Comparison of ENCODE assay signal across 21 cellular contexts in the genomic region with DNA sequence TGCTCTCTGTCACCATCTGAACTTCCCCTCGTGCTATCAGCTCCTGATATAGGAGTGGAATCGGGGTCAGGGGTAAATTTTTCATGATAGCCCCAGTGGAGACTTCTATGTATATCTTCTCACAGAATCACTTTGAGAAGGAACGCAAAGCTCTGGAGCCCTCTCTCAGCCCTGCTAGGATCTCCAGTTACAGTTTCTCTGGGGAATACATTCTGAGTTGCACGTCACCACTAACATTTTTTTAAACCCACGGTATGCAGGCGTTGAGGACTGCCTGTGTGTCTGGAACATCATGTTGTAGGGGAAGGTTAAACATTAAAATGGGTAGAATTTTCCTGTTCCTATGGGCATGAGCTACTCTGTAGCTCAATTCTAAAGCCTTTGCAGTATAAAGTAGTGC.
DNase-seq lines count a peak whose midpoint lies in the region; ATAC-seq and TF ChIP-seq lines count a peak whose summit lies in the region.
"Had no signal": no experiment of that assay in that cellular context is flagged by ENCODE, and none has a peak within 500 bp of the region (broad histone marks: within the 10 kb centered on the region; RNA-seq: fewer than 3 reads in every experiment).

No MANE protein-coding gene starts in this region.

- H3K27me3 ChIP-seq in heart right ventricle, result no peaks in the 10 kb centered on the region
- no peaks in the 10 kb centered on the region for H3K27me3 ChIP-seq in right cardiac atrium (ENCODE audit: control insufficient read depth, insufficient read depth)
- H3K27me3 ChIP-seq in SJCRH30, result no peaks in the 10 kb centered on the region
- H3K27me3 ChIP-seq: BE2C had no signal

- H3K9me3 ChIP-seq in heart right ventricle (peaks cover 0 to 3% (median 0%) of the 10 kb centered on the region in 11 donors), right cardiac atrium (ENCODE audit: control insufficient read depth, low read length) (no peaks in the 10 kb centered on the region), SJCRH30 (replicated peaks) (no peaks in the 10 kb centered on the region)
- H3K9me3 ChIP-seq: BE2C, SK-N-SH had no signal

- H3K4me1 ChIP-seq in heart right ventricle, result peaks cover 0 to 16% (median 5%) of the 10 kb centered on the region in 9 donors
- peaks cover 1% of the 10 kb centered on the region for H3K4me1 ChIP-seq in right cardiac atrium (ENCODE audit: control insufficient read depth, insufficient read depth, low read length)
- H3K4me1 ChIP-seq in SJCRH30, result no peaks in the 10 kb centered on the region

- ATAC-seq in heart right ventricle (peak in 5 of 8 donors; percentile 33 to 68 (median 61)), right cardiac atrium (no peak), left lobe of liver (peak; percentile 48), GM18858 (IDR thresholded peaks at IDR 0.05; ENCODE audit: unreplicated experiment) (no peak), GM19035 (IDR thresholded peaks at IDR 0.05; ENCODE audit: unreplicated experiment) (no peak)
- ATAC-seq: GM12878 had no signal

- DNase-seq in heart right ventricle (no peak), right cardiac atrium (no peak), SJCRH30 (peak; percentile 4 to 19), left lobe of liver (ENCODE audit: low spot score) (no peak), substantia nigra (lab: John Stamatoyannopoulos, UW) (no peak)
- DNase-seq: BE2C; CD4-positive, CD25-positive, alpha-beta regulatory T cell; COR-L47; DMS 273 treated with DMSO at 0.1 percent for 48 hours; DMS79 treated with DMSO at 0.1 percent for 48 hours; KBM-7; NCI-H1092; NCI-H1436; NCI-H1930; NCI-H446; NCI-H526; SHP77 treated with DMSO at 0.1 percent for 48 hours; SK-N-SH had no signal

- TF ChIP-seq CTCF in heart right ventricle (IDR thresholded peaks at IDR 0.05), result no peak

- H3K27ac ChIP-seq in heart right ventricle (no peak overlapping the region), right cardiac atrium (ENCODE audit: low read length) (no peak overlapping the region), SJCRH30 (no peak overlapping the region), substantia nigra (ENCODE audit: low read depth, low read length, poor library complexity, severe bottlenecking) (no peak overlapping the region)

- H3K36me3 ChIP-seq in heart right ventricle, result no peaks in the 10 kb centered on the region
- H3K36me3 ChIP-seq in SJCRH30, result no peaks in the 10 kb centered on the region
- H3K36me3 ChIP-seq: BE2C had no signal

- H3K4me3 ChIP-seq in heart right ventricle, result no peak overlapping the region
- H3K4me3 ChIP-seq in right cardiac atrium (ENCODE audit: low read length), result no peak overlapping the region
- H3K4me3 ChIP-seq in SJCRH30, result no peak overlapping the region
- H3K4me3 ChIP-seq: GM12878 had no signal

- 15 to 23% methylated on average over 6 of the region's 6 CpGs for WGBS in heart right ventricle, 2 donors
- WGBS in right cardiac atrium, result 15% methylated on average over 6 of the region's 6 CpGs

- intact Hi-C loops in heart right ventricle (cut with DNase I), result no loop called here
- intact Hi-C loops in right cardiac atrium (cut with DNase I), result no loop called here

Comparison
In these comparisons a context has a peak if more than half of its experiments do, and no peak if none do; other contexts are left out.
1. ATAC-seq: peak in heart right ventricle (5 of 8) and left lobe of liver (single experiment); none in right cardiac atrium (0 of 2), GM18858 (single experiment) and GM19035 (single experiment).
2. DNase-seq: peak in SJCRH30 (2 of 2); none in heart right ventricle (0 of 2), right cardiac atrium (0 of 3), left lobe of liver (single experiment) and substantia nigra (0 of 49).